Comparison of ENCODE assay signal across 10 cellular contexts in the genomic region with DNA sequence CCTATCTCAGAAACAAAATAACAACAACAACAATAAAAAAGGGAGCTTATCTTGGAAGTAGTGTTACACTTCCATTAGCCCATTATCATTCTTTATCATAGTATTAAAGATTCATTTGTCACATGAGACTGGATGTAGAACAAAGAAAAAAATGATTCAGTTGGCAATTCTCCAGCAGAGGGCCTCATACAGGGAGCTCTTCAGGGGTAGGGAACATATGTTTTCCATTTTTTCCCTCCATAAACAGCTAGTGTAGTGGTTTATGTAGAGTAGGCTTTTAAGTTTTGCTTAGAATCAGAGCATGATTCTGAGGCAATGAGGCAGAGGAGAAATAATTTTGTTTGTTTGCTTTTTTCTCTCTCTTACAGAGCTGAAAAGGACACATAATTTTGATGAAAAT. TPM values are rescaled to one million over a fixed set of nuclear protein-coding genes. Genes with fewer than 3 reads are reported as not detected.
DNase-seq lines count a peak whose midpoint lies in the region; ATAC-seq and TF ChIP-seq lines count a peak whose summit lies in the region.
"Had no signal": no experiment of that assay in that cellular context is flagged by ENCODE, and none has a peak within 500 bp of the region (broad histone marks: within the 10 kb centered on the region; RNA-seq: fewer than 3 reads in every experiment).

No MANE protein-coding gene starts in this region.

- BruUV-seq in A673 (replicated peaks; lab: Mats Ljungman, UMichigan): no TSS peak

- H3K36me3 ChIP-seq in A673 (ENCODE audit: insufficient read depth, low read length, poor library complexity, severe bottlenecking): no peaks in the 10 kb centered on the region
- H3K36me3 ChIP-seq in CD8-positive, alpha-beta T cell (ENCODE audit: insufficient read depth, low read length): no peaks in the 10 kb centered on the region

- H3K27ac Mint-ChIP-seq in CD8-positive, alpha-beta T cell: no peak overlapping the region
- H3K27ac Mint-ChIP-seq: stimulated activated memory B cell treated with anti-CD40 and anti-IgM and Interleukin-4, amounts not matched to agents 10 μg/mL and 1 μg/mL and 100 μg/mL, for 72 hours had no signal

- CTCF ChIA-PET in A673 (lab: Charles Lee): no interaction called here
- CTCF ChIA-PET in CD8-positive, alpha-beta T cell (lab: Charles Lee): no interaction called here

- no peaks in the 10 kb centered on the region for H3K9me3 Mint-ChIP-seq in CD8-positive, alpha-beta T cell
- H3K9me3 Mint-ChIP-seq: activated T-cell treated with anti-CD3 and anti-CD28 coated beads, Interleukin-2, amount 50 U/mL, for 4 hours; stimulated activated memory B cell treated with anti-CD40 and anti-IgM and Interleukin-4, amounts not matched to agents 10 μg/mL and 1 μg/mL and 100 μg/mL, for 72 hours had no signal

- H3K4me1 ChIP-seq in A673 (ENCODE audit: insufficient read depth, low read length, poor library complexity, severe bottlenecking): peaks cover 27% of the 10 kb centered on the region
- H3K4me1 ChIP-seq in CD8-positive, alpha-beta T cell (ENCODE audit: insufficient read depth, low read length): no peaks in the 10 kb centered on the region

- peaks cover 2% of the 10 kb centered on the region for H3K4me1 Mint-ChIP-seq in CD8-positive, alpha-beta T cell (ENCODE audit: low read depth)
- H3K4me1 Mint-ChIP-seq: stimulated activated memory B cell treated with anti-CD40 and anti-IgM and Interleukin-4, amounts not matched to agents 10 μg/mL and 1 μg/mL and 100 μg/mL, for 72 hours had no signal

- ATAC-seq in CD8-positive, alpha-beta T cell: no peak
- no peak for ATAC-seq in GM21381 (IDR thresholded peaks at IDR 0.05; ENCODE audit: unreplicated experiment)
- ATAC-seq: activated T-cell treated with anti-CD3 and anti-CD28 coated beads, Interleukin-2, amount 50 U/mL, for 4 hours; stimulated activated memory B cell treated with anti-CD40 and anti-IgM and Interleukin-4, amounts not matched to agents 10 μg/mL and 1 μg/mL and 100 μg/mL, for 72 hours had no signal

- intact Hi-C loops in A673 (cut with micrococcal nuclease; ENCODE audit: unreplicated experiment): no loop called here
- intact Hi-C loops in CD8-positive, alpha-beta T cell (cut with DNase I, micrococcal nuclease): no loop called here

- peak overlapping the region; percentile 51 for H3K27ac ChIP-seq in A673 (ENCODE audit: low read depth, low read length, poor library complexity, severe bottlenecking)
- H3K27ac ChIP-seq in CD8-positive, alpha-beta T cell (ENCODE audit: low read depth, low read length): no peak overlapping the region

- H3K4me3 ChIP-seq in A673 (ENCODE audit: low read depth, low read length, poor library complexity, severe bottlenecking): no peak overlapping the region
- H3K4me3 ChIP-seq in epithelial cell of proximal tubule (ENCODE audit: low read depth, low read length): no peak overlapping the region
- no peak overlapping the region for H3K4me3 ChIP-seq in CD8-positive, alpha-beta T cell (ENCODE audit: low read depth, low read length)

- no peak overlapping the region for H3K4me3 Mint-ChIP-seq in CD8-positive, alpha-beta T cell
- H3K4me3 Mint-ChIP-seq: activated T-cell treated with anti-CD3 and anti-CD28 coated beads, Interleukin-2, amount 50 U/mL, for 4 hours; stimulated activated memory B cell treated with anti-CD40 and anti-IgM and Interleukin-4, amounts not matched to agents 10 μg/mL and 1 μg/mL and 100 μg/mL, for 72 hours had no signal

- no peaks in the 10 kb centered on the region for H3K36me3 Mint-ChIP-seq in CD8-positive, alpha-beta T cell
- H3K36me3 Mint-ChIP-seq: stimulated activated memory B cell treated with anti-CD40 and anti-IgM and Interleukin-4, amounts not matched to agents 10 μg/mL and 1 μg/mL and 100 μg/mL, for 72 hours had no signal

- DNase-seq in A673 (ENCODE audit: low spot score): peak; percentile 78
- peak; percentile 5 for DNase-seq in M059J (ENCODE audit: low read depth)
- peak; percentile 25 for DNase-seq in SHP77 treated with DMSO at 0.1 percent for 48 hours (lab: John Stamatoyannopoulos, UW)
- DNase-seq in epithelial cell of proximal tubule (ENCODE audit: low read depth): no peak
- no peak for DNase-seq in CD8-positive, alpha-beta T cell
- DNase-seq in SKM-1 treated with dmso at 0.1 percent for 144 hours (lab: John Stamatoyannopoulos, UW; ENCODE audit: unreplicated experiment): no peak
- no peak for DNase-seq in NCI-H774 (lab: John Stamatoyannopoulos, UW)
- DNase-seq: activated T-cell treated with anti-CD3 and anti-CD28 coated beads, Interleukin-2, amount 50 U/mL, for 4 hours had no signal

- no peaks in the 10 kb centered on the region for H3K27me3 ChIP-seq in A673 (replicated peaks; ENCODE audit: insufficient read depth, low read depth, low read length, poor library complexity)
- no peaks in the 10 kb centered on the region for H3K27me3 ChIP-seq in CD8-positive, alpha-beta T cell (ENCODE audit: insufficient read depth, low read length)

- peaks cover 40% of the 10 kb centered on the region for H3K27me3 Mint-ChIP-seq in CD8-positive, alpha-beta T cell (ENCODE audit: low read depth)

- no peaks in the 10 kb centered on the region for H3K9me3 ChIP-seq in A673 (ENCODE audit: low read depth, low read length, poor library complexity, severe bottlenecking)
- H3K9me3 ChIP-seq in CD8-positive, alpha-beta T cell (ENCODE audit: low read length): no peaks in the 10 kb centered on the region

- POLR2A ChIA-PET in A673 (lab: Charles Lee; ENCODE audit: low non-redundant PET): no interaction called here
- POLR2A ChIA-PET in CD8-positive, alpha-beta T cell (lab: Charles Lee): no interaction called here

- TF ChIP-seq CTCF in A673 (conservative IDR thresholded peaks at IDR 0.05; ENCODE audit: low read depth, low read length) (peak; percentile 30; the same call in 1 of the 2 replicates), epithelial cell of proximal tubule (conservative IDR thresholded peaks at IDR 0.05; ENCODE audit: low read depth, low read length) (peak; percentile 17)
- TF ChIP-seq CTCF in CD8-positive, alpha-beta T cell (IDR thresholded peaks at IDR 0.05): no peak

RNA-seq across cellular contexts. Expression of gene CPE, which starts 5.8 kb away (rescaled TPM):
- 27.2 and 32.7 TPM in 2 replicates for total RNA-seq in A673 (2021)
- total RNA-seq in M059J (2014; rRNA removed; shearing (Covaris generic)): 38.3 and 53.6 TPM in 2 replicates
- 10.6 and 10.7 TPM in 2 replicates for total RNA-seq in epithelial cell of proximal tubule
- not detected for total RNA-seq in CD8-positive, alpha-beta T cell

RNA-seq across cellular contexts. Expression of gene MSMO1, which starts 57.1 kb away (rescaled TPM):
- total RNA-seq in A673 (2021): 104 and 137 TPM in 2 replicates
- total RNA-seq in M059J (2014; rRNA removed; shearing (Covaris generic)): 184 and 200 TPM in 2 replicates
- 96.7 and 237 TPM in 2 replicates for total RNA-seq in epithelial cell of proximal tubule
- total RNA-seq in CD8-positive, alpha-beta T cell: 10 to 100 TPM; 18.6 to 19.2 TPM

Comparison
In these comparisons a context has a peak if more than half of its experiments do, and no peak if none do; other contexts are left out.
1. DNase-seq: peak in A673 (single experiment), M059J (single experiment) and SHP77 treated with DMSO at 0.1 percent for 48 hours (single experiment); none in epithelial cell of proximal tubule (single experiment), CD8-positive, alpha-beta T cell (0 of 7), SKM-1 treated with dmso at 0.1 percent for 144 hours (single experiment) and NCI-H774 (single experiment).